In genomic region chr16:86579268-86580062, GRCh38 we compare ENCODE assay signal across 10 cellular contexts. TPM values are rescaled to one million over a fixed set of nuclear protein-coding genes. Genes with fewer than 3 reads are reported as not detected.
DNase-seq lines count a peak whose midpoint lies in the region; ATAC-seq and TF ChIP-seq lines count a peak whose summit lies in the region.
"Had no signal": no experiment of that assay in that cellular context is flagged by ENCODE, and none has a peak within 500 bp of the region (broad histone marks: within the 10 kb centered on the region; RNA-seq: fewer than 3 reads in every experiment).

No MANE protein-coding gene starts in this region.

- intact Hi-C loops in colonic mucosa (cut with DNase I): no loop called here

- peak; percentile 22 for DNase-seq in activated T-cell treated with anti-CD3 and anti-CD28 coated beads, Interleukin-2, amount 50 U/mL, for 24 hours
- no peak for DNase-seq in activated T-cell treated with anti-CD3 and anti-CD28 coated beads, Interleukin-2, amount 50 U/mL, for 4 hours
- DNase-seq in colonic mucosa: no peak
- peak; percentile 47 for DNase-seq in left kidney (ENCODE audit: low read depth, low spot score)
- DNase-seq in tibial nerve (ENCODE audit: low spot score in 2 of 2): no peak
- DNase-seq in SK-N-DZ (ENCODE audit: low spot score): no peak
- no peak for DNase-seq in natural killer cell treated with Interleukin-12 subunit alpha and Interleukin-12 subunit beta and Interleukin-15 and Interleukin-18, amount 100 ng/mL, for 72 hours (ENCODE audit: low spot score)
- DNase-seq in central memory CD4-positive, alpha-beta T cell: no peak

- peak overlapping the region; percentile 15 for H3K4me3 ChIP-seq in colonic mucosa
- H3K4me3 ChIP-seq in tibial nerve: peak overlapping the region; percentile 14 to 46 (median 22)

- H3K36me3 Mint-ChIP-seq in activated T-cell treated with anti-CD3 and anti-CD28 coated beads, Interleukin-2, amount 50 U/mL, for 24 hours (ENCODE audit: low read depth): no peaks in the 10 kb centered on the region
- H3K36me3 Mint-ChIP-seq in activated T-cell treated with anti-CD3 and anti-CD28 coated beads, Interleukin-2, amount 50 U/mL, for 4 hours (ENCODE audit: insufficient read depth): no peaks in the 10 kb centered on the region
- no peaks in the 10 kb centered on the region for H3K36me3 Mint-ChIP-seq in natural killer cell treated with Interleukin-12 subunit alpha and Interleukin-12 subunit beta and Interleukin-15 and Interleukin-18, amount 100 ng/mL, for 72 hours
- H3K36me3 Mint-ChIP-seq: IgD-negative memory B cell had no signal

- H3K36me3 ChIP-seq in colonic mucosa (no peaks in the 10 kb centered on the region), tibial nerve (no peaks in the 10 kb centered on the region)

- peaks cover 4% of the 10 kb centered on the region for H3K4me1 ChIP-seq in colonic mucosa
- peaks cover 0 to 62% (median 14%) of the 10 kb centered on the region in 4 donors for H3K4me1 ChIP-seq in tibial nerve

- H3K9me3 ChIP-seq in colonic mucosa (no peaks in the 10 kb centered on the region), tibial nerve (no peaks in the 10 kb centered on the region)

- no peak for TF ChIP-seq POLR2A in tibial nerve (IDR thresholded peaks at IDR 0.05)

- peak overlapping the region in 1 of 2 donors; percentile 54 for H3K9ac ChIP-seq in colonic mucosa (ENCODE audit: low read depth in 2 of 2, low read length in 2 of 2)

- TF ChIP-seq EP300 in tibial nerve (IDR thresholded peaks at IDR 0.05): no peak

- no peak overlapping the region for H3K4me3 Mint-ChIP-seq in activated T-cell treated with anti-CD3 and anti-CD28 coated beads, Interleukin-2, amount 50 U/mL, for 24 hours
- no peak overlapping the region for H3K4me3 Mint-ChIP-seq in activated T-cell treated with anti-CD3 and anti-CD28 coated beads, Interleukin-2, amount 50 U/mL, for 4 hours
- H3K4me3 Mint-ChIP-seq in natural killer cell treated with Interleukin-12 subunit alpha and Interleukin-12 subunit beta and Interleukin-15 and Interleukin-18, amount 100 ng/mL, for 72 hours: no peak overlapping the region

- H3K27me3 Mint-ChIP-seq in activated T-cell treated with anti-CD3 and anti-CD28 coated beads, Interleukin-2, amount 50 U/mL, for 24 hours: peaks cover 86% of the 10 kb centered on the region
- H3K27me3 Mint-ChIP-seq in activated T-cell treated with anti-CD3 and anti-CD28 coated beads, Interleukin-2, amount 50 U/mL, for 4 hours (ENCODE audit: low read depth): peaks cover 70% of the 10 kb centered on the region
- peaks cover 47 to 48% of the 10 kb centered on the region in 2 donors for H3K27me3 Mint-ChIP-seq in natural killer cell treated with Interleukin-12 subunit alpha and Interleukin-12 subunit beta and Interleukin-15 and Interleukin-18, amount 100 ng/mL, for 72 hours

- 8 to 14% methylated on average over 51 to 60 of the region's 69 CpGs for WGBS in tibial nerve, 2 donors

- ATAC-seq in activated T-cell treated with anti-CD3 and anti-CD28 coated beads, Interleukin-2, amount 50 U/mL, for 4 hours: no peak
- no peak for ATAC-seq in natural killer cell treated with Interleukin-12 subunit alpha and Interleukin-12 subunit beta and Interleukin-15 and Interleukin-18, amount 100 ng/mL, for 72 hours

- H3K27ac ChIP-seq in colonic mucosa (peak overlapping the region; percentile 47), tibial nerve (peak overlapping the region; percentile 32 to 92 (median 77))

- TF ChIP-seq CTCF in colonic mucosa (IDR thresholded peaks at IDR 0.05) (no peak), tibial nerve (IDR thresholded peaks at IDR 0.05) (no peak)

- H3K27me3 ChIP-seq in colonic mucosa (peaks cover 40% of the 10 kb centered on the region), tibial nerve (peaks cover 0 to 66% of the 10 kb centered on the region in 2 donors)

- no peaks in the 10 kb centered on the region for H3K9me3 Mint-ChIP-seq in activated T-cell treated with anti-CD3 and anti-CD28 coated beads, Interleukin-2, amount 50 U/mL, for 24 hours
- no peaks in the 10 kb centered on the region for H3K9me3 Mint-ChIP-seq in activated T-cell treated with anti-CD3 and anti-CD28 coated beads, Interleukin-2, amount 50 U/mL, for 4 hours
- H3K9me3 Mint-ChIP-seq in natural killer cell treated with Interleukin-12 subunit alpha and Interleukin-12 subunit beta and Interleukin-15 and Interleukin-18, amount 100 ng/mL, for 72 hours: no peaks in the 10 kb centered on the region
- H3K9me3 Mint-ChIP-seq: IgD-negative memory B cell had no signal

- H3K4me1 Mint-ChIP-seq in activated T-cell treated with anti-CD3 and anti-CD28 coated beads, Interleukin-2, amount 50 U/mL, for 24 hours (ENCODE audit: low read depth): peaks cover 12% of the 10 kb centered on the region
- H3K4me1 Mint-ChIP-seq in activated T-cell treated with anti-CD3 and anti-CD28 coated beads, Interleukin-2, amount 50 U/mL, for 4 hours (ENCODE audit: low read depth): peaks cover 13% of the 10 kb centered on the region
- H3K4me1 Mint-ChIP-seq in natural killer cell treated with Interleukin-12 subunit alpha and Interleukin-12 subunit beta and Interleukin-15 and Interleukin-18, amount 100 ng/mL, for 72 hours (ENCODE audit: low read depth in 2 of 2): peaks cover 0 to 4% of the 10 kb centered on the region in 2 donors

- no peak overlapping the region for H3K27ac Mint-ChIP-seq in activated T-cell treated with anti-CD3 and anti-CD28 coated beads, Interleukin-2, amount 50 U/mL, for 24 hours
- H3K27ac Mint-ChIP-seq in natural killer cell treated with Interleukin-12 subunit alpha and Interleukin-12 subunit beta and Interleukin-15 and Interleukin-18, amount 100 ng/mL, for 72 hours: no peak overlapping the region

RNA-seq across cellular contexts. Expression of gene FOXL1, which starts 1.1 kb away (rescaled TPM):
- not detected for total RNA-seq in activated T-cell treated with anti-CD3 and anti-CD28 coated beads, Interleukin-2, amount 50 U/mL, for 4 hours
- 1 to 10 TPM; 2.5 to 3.2 TPM for total RNA-seq in colonic mucosa
- 10 to 100 TPM in 1 of 4 donors, 1 to 10 TPM in 3; 6.9 to 10.5 (median 8.1) TPM for total RNA-seq in tibial nerve
- polyA plus RNA-seq in SK-N-DZ (2014; cell fraction: cytosol; rRNA removed): not detected in 2 replicates
- polyA plus RNA-seq in SK-N-DZ (2014; cell fraction: nucleus; rRNA removed): not detected in 2 replicates
- total RNA-seq in natural killer cell treated with Interleukin-12 subunit alpha and Interleukin-12 subunit beta and Interleukin-15 and Interleukin-18, amount 100 ng/mL, for 72 hours: not detected
- polyA plus RNA-seq: IgD-negative memory B cell had no signal

RNA-seq across cellular contexts. Expression of gene FOXC2, which starts 12.8 kb away (rescaled TPM):
- not detected for total RNA-seq in activated T-cell treated with anti-CD3 and anti-CD28 coated beads, Interleukin-2, amount 50 U/mL, for 4 hours
- total RNA-seq in colonic mucosa (under 1 TPM; 0.11 to 0.22 TPM), tibial nerve (10 to 100 TPM in 3 of 4 donors, 1 to 10 TPM in 1; 9.3 to 18.2 (median 14.1) TPM)
- not detected in 2 replicates for polyA plus RNA-seq in SK-N-DZ (2014; cell fraction: cytosol; rRNA removed)
- not detected in 2 replicates for polyA plus RNA-seq in SK-N-DZ (2014; cell fraction: nucleus; rRNA removed)
- total RNA-seq in natural killer cell treated with Interleukin-12 subunit alpha and Interleukin-12 subunit beta and Interleukin-15 and Interleukin-18, amount 100 ng/mL, for 72 hours: not detected
- polyA plus RNA-seq: IgD-negative memory B cell, neural cell had no signal

RNA-seq across cellular contexts. Expression of gene MTHFSD, which starts 24.4 kb away (rescaled TPM):
- 10 to 100 TPM; 18.9 to 21.2 (median 20.1) TPM for total RNA-seq in activated T-cell treated with anti-CD3 and anti-CD28 coated beads, Interleukin-2, amount 50 U/mL, for 4 hours
- total RNA-seq in colonic mucosa (10 to 100 TPM; 15.4 to 23.7 TPM), tibial nerve (10 to 100 TPM; 22.7 to 40.8 (median 25.4) TPM)
- 14.9 and 18.5 TPM in 2 replicates for polyA plus RNA-seq in SK-N-DZ (2014; cell fraction: cytosol; rRNA removed)
- polyA plus RNA-seq in SK-N-DZ (2014; cell fraction: nucleus; rRNA removed): 15.2 and 28.4 TPM in 2 replicates
- total RNA-seq in natural killer cell treated with Interleukin-12 subunit alpha and Interleukin-12 subunit beta and Interleukin-15 and Interleukin-18, amount 100 ng/mL, for 72 hours: 10 to 100 TPM; 24.3 to 32.8 TPM

Comparison
In these comparisons a context has a peak if more than half of its experiments do, and no peak if none do; other contexts are left out.
1. DNase-seq: peak in activated T-cell treated with anti-CD3 and anti-CD28 coated beads, Interleukin-2, amount 50 U/mL, for 24 hours (single experiment) and left kidney (single experiment); none in activated T-cell treated with anti-CD3 and anti-CD28 coated beads, Interleukin-2, amount 50 U/mL, for 4 hours (single experiment), colonic mucosa (single experiment), tibial nerve (0 of 2), SK-N-DZ (single experiment), natural killer cell treated with Interleukin-12 subunit alpha and Interleukin-12 subunit beta and Interleukin-15 and Interleukin-18, amount 100 ng/mL, for 72 hours (single experiment) and central memory CD4-positive, alpha-beta T cell (single experiment).
2. RNA of gene FOXC2, which starts 12.8 kb away (total RNA-seq): 9.3 to 18.2 TPM in tibial nerve; 0.11 to 0.22 TPM in colonic mucosa, not detected in activated T-cell treated with anti-CD3 and anti-CD28 coated beads, Interleukin-2, amount 50 U/mL, for 4 hours and not detected in natural killer cell treated with Interleukin-12 subunit alpha and Interleukin-12 subunit beta and Interleukin-15 and Interleukin-18, amount 100 ng/mL, for 72 hours; every median in the first group is over 4 times any median in the second.